In genomic region chr11:11463397-11463796, GRCh38 we compare ENCODE assay signal across 13 cellular contexts.
DNase-seq lines count a peak whose midpoint lies in the region; ATAC-seq and TF ChIP-seq lines count a peak whose summit lies in the region.
"Had no signal": no experiment of that assay in that cellular context is flagged by ENCODE, and none has a peak within 500 bp of the region (broad histone marks: within the 10 kb centered on the region; RNA-seq: fewer than 3 reads in every experiment).

No MANE protein-coding gene starts in this region.

- no peaks in the 10 kb centered on the region for H3K9me2 ChIP-seq in GM23338 (ENCODE audit: insufficient read depth)

- no peak overlapping the region for H2AFZ ChIP-seq in GM23338

- H3K36me3 ChIP-seq in GM23338 (ENCODE audit: insufficient read depth), result no peaks in the 10 kb centered on the region

- no peaks in the 10 kb centered on the region for H3K4me1 ChIP-seq in GM23338 (ENCODE audit: insufficient read depth)

- H3K4me1 Mint-ChIP-seq in brain (peaks cover 75% of the 10 kb centered on the region), immature natural killer cell (no peaks in the 10 kb centered on the region), GM23338 (peaks cover 4% of the 10 kb centered on the region; the same call in 2 of the 3 replicates)
- H3K4me1 Mint-ChIP-seq: activated T-helper 17 cell treated with anti-CD3 and anti-CD28 coated beads, Interleukin-2, amount 50 U/mL, for 72 hours had no signal

- H3K4me2 ChIP-seq in GM23338, result no peak overlapping the region

- peak; percentile 52 for ATAC-seq in GM18868 (IDR thresholded peaks at IDR 0.05; ENCODE audit: unreplicated experiment)
- ATAC-seq in GM23338, result no peak
- ATAC-seq: activated T-helper 17 cell treated with anti-CD3 and anti-CD28 coated beads, Interleukin-2, amount 50 U/mL, for 72 hours had no signal

- TF ChIP-seq CTCF in brain (conservative IDR thresholded peaks at IDR 0.05) (no peak), GM23338 (conservative IDR thresholded peaks at IDR 0.05; ENCODE audit: low read depth in 2 of 2) (no peak)

- H3K27ac ChIP-seq in GM23338 (ENCODE audit: low read depth), result no peak overlapping the region

- H3K79me2 ChIP-seq in GM23338 (replicated peaks; ENCODE audit: insufficient read depth), result no peaks in the 10 kb centered on the region

- H3K4me3 Mint-ChIP-seq in brain (peak overlapping the region in 2 of 5 experiments; percentile 7 to 10), immature natural killer cell (no peak overlapping the region), GM23338 (no peak overlapping the region)
- H3K4me3 Mint-ChIP-seq: activated T-helper 17 cell treated with anti-CD3 and anti-CD28 coated beads, Interleukin-2, amount 50 U/mL, for 72 hours; stimulated activated naive CD8-positive, alpha-beta T cell treated with anti-CD3 and anti-CD28 coated beads, Interleukin-15, Interleukin-2, amounts not matched to agents 100 ng/mL and 50 ng/mL, for 24 hours had no signal

- peak; percentile 70 for DNase-seq in NCI-H187 treated with DMSO at 0.1 percent for 48 hours (lab: John Stamatoyannopoulos, UW)
- DNase-seq in retina, result peak; percentile 56
- DNase-seq in SKM-1 (lab: John Stamatoyannopoulos, UW; ENCODE audit: unreplicated experiment), result no peak
- no peak for DNase-seq in immature natural killer cell
- no peak for DNase-seq in GM23338 (ENCODE audit: low spot score)
- DNase-seq: activated CD4-positive, alpha-beta T cell treated with anti-CD3 and anti-CD28 coated beads for 4 hours; caudate nucleus; nucleus accumbens; stimulated activated CD4-positive, alpha-beta T cell treated with anti-CD3 and anti-CD28 coated beads, Interleukin-2, amount 100 ng/mL, for 48 hours had no signal

- peak overlapping the region in 4 of 5 experiments; percentile 2 to 68 (median 47) for H3K27ac Mint-ChIP-seq in brain
- H3K27ac Mint-ChIP-seq in immature natural killer cell, result no peak overlapping the region
- H3K27ac Mint-ChIP-seq in GM23338, result no peak overlapping the region
- H3K27ac Mint-ChIP-seq: activated T-helper 17 cell treated with anti-CD3 and anti-CD28 coated beads, Interleukin-2, amount 50 U/mL, for 72 hours; stimulated activated naive CD8-positive, alpha-beta T cell treated with anti-CD3 and anti-CD28 coated beads, Interleukin-15, Interleukin-2, amounts not matched to agents 100 ng/mL and 50 ng/mL, for 24 hours had no signal

- H3K9me3 Mint-ChIP-seq in brain (peaks cover 0 to 3% (median 0%) of the 10 kb centered on the region in 5 experiments), immature natural killer cell (no peaks in the 10 kb centered on the region), GM23338 (no peaks in the 10 kb centered on the region)
- H3K9me3 Mint-ChIP-seq: activated T-helper 17 cell treated with anti-CD3 and anti-CD28 coated beads, Interleukin-2, amount 50 U/mL, for 72 hours; stimulated activated naive CD8-positive, alpha-beta T cell treated with anti-CD3 and anti-CD28 coated beads, Interleukin-15, Interleukin-2, amounts not matched to agents 100 ng/mL and 50 ng/mL, for 24 hours had no signal

- H3K27me3 Mint-ChIP-seq in brain (peaks cover 10% of the 10 kb centered on the region), immature natural killer cell (ENCODE audit: low read depth in 3 of 3) (no peaks in the 10 kb centered on the region), GM23338 (ENCODE audit: insufficient read depth, low read depth, poor library complexity) (peaks cover 3% of the 10 kb centered on the region)
- H3K27me3 Mint-ChIP-seq: activated T-helper 17 cell treated with anti-CD3 and anti-CD28 coated beads, Interleukin-2, amount 50 U/mL, for 72 hours; stimulated activated naive CD8-positive, alpha-beta T cell treated with anti-CD3 and anti-CD28 coated beads, Interleukin-15, Interleukin-2, amounts not matched to agents 100 ng/mL and 50 ng/mL, for 24 hours had no signal

- H3K27me3 ChIP-seq in GM23338 (ENCODE audit: insufficient read depth), result no peaks in the 10 kb centered on the region

- no peaks in the 10 kb centered on the region for H4K20me1 ChIP-seq in GM23338 (replicated peaks; ENCODE audit: insufficient read depth)

- no peaks in the 10 kb centered on the region for H3F3A ChIP-seq in GM23338 (replicated peaks; ENCODE audit: low read depth)

- H3K36me3 Mint-ChIP-seq in brain (no peaks in the 10 kb centered on the region), immature natural killer cell (no peaks in the 10 kb centered on the region), GM23338 (ENCODE audit: low read depth) (no peaks in the 10 kb centered on the region; the same call in 2 of the 3 replicates)

- no peak overlapping the region for H3K4me3 ChIP-seq in GM23338

TF ChIP-seq in GM23338, 12 proteins besides CTCF, POLR2A, EP300 and RAD21:
- TF ChIP-seq STAT1 (IDR thresholded peaks at IDR 0.05; ENCODE audit: unreplicated experiment) (no peak), NANOG (IDR thresholded peaks at IDR 0.05; ENCODE audit: borderline replicate concordance) (no peak), ZNF331 (CRISPR knock-in tag; IDR thresholded peaks at IDR 0.05; ENCODE audit: low read depth) (no peak), ZNF462 (CRISPR knock-in tag; IDR thresholded peaks at IDR 0.05) (no peak), JUNB (IDR thresholded peaks at IDR 0.05; ENCODE audit: unreplicated experiment) (no peak), CREB1 (CRISPR knock-in tag; IDR thresholded peaks at IDR 0.05; ENCODE audit: low read depth) (no peak), POLR2AphosphoS5 (IDR thresholded peaks at IDR 0.05; ENCODE audit: low read depth) (no peak), ZNF114 (CRISPR knock-in tag; IDR thresholded peaks at IDR 0.05) (no peak)

Comparison
In these comparisons a context has a peak if more than half of its experiments do, and no peak if none do; other contexts are left out.
1. DNase-seq: peak in NCI-H187 treated with DMSO at 0.1 percent for 48 hours (single experiment) and retina (single experiment); none in SKM-1 (single experiment), immature natural killer cell (0 of 3) and GM23338 (single experiment).
2. H3K27ac Mint-ChIP-seq: peak in brain (4 of 5); none in immature natural killer cell (0 of 6) and GM23338 (single experiment).